Comparison of ENCODE assay signal across 16 cellular contexts in the genomic region with DNA sequence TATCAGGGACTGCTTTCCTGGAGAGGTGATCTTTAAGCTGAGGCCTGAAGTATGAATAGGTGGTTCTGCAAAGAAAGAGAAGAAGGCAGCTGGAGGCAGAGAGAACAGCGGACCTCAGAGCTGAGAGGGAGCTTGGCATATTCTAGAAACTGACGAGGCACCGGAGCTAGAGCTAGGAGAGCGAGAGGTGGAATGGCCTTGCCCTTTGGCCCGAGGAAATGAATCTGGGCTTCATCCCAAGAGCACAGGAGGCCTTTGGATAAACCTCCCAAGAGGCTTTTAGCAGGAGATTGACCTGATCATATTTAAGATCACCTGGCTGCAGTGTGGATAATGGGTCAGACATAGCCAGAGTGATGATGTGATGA. TPM values are rescaled to one million over a fixed set of nuclear protein-coding genes. Genes with fewer than 3 reads are reported as not detected.
"Had no signal": no experiment of that assay in that cellular context is flagged by ENCODE, and none has a peak within 500 bp of the region (broad histone marks: within the 10 kb centered on the region; RNA-seq: fewer than 3 reads in every experiment).

No MANE protein-coding gene starts in this region.

- H3K27ac ChIP-seq: ascending aorta, breast epithelium, coronary artery, esophagus muscularis mucosa, tibial nerve, uterus had no signal

- H3K9me3 Mint-ChIP-seq: activated naive CD4-positive, alpha-beta T cell treated with anti-CD3 and anti-CD28 coated beads, Interleukin-2, amount 50 U/mL, for 24 hours; activated T-cell treated with anti-CD3 and anti-CD28 coated beads, Interleukin-2, amount 50 U/mL, for 72 hours; stimulated activated naive CD8-positive, alpha-beta T cell treated with anti-CD3 and anti-CD28 coated beads, Interleukin-15, Interleukin-2, amounts not matched to agents 100 ng/mL and 50 ng/mL, for 24 hours had no signal

- H3K4me1 ChIP-seq: breast epithelium, uterus had no signal

- H3K36me3 ChIP-seq: ascending aorta, breast epithelium, esophagus muscularis mucosa, tibial nerve, uterus had no signal

- H3K27ac Mint-ChIP-seq: activated naive CD4-positive, alpha-beta T cell treated with anti-CD3 and anti-CD28 coated beads, Interleukin-2, amount 50 U/mL, for 24 hours; activated T-cell treated with anti-CD3 and anti-CD28 coated beads, Interleukin-2, amount 50 U/mL, for 72 hours; naive thymus-derived CD4-positive, alpha-beta T cell; stimulated activated naive CD8-positive, alpha-beta T cell treated with anti-CD3 and anti-CD28 coated beads, Interleukin-15, Interleukin-2, amounts not matched to agents 100 ng/mL and 50 ng/mL, for 24 hours had no signal

- ATAC-seq: activated T-cell treated with anti-CD3 and anti-CD28 coated beads, Interleukin-2, amount 50 U/mL, for 72 hours; naive thymus-derived CD4-positive, alpha-beta T cell had no signal

- H3K27me3 ChIP-seq: ascending aorta, uterus had no signal

- H3K36me3 Mint-ChIP-seq: activated naive CD4-positive, alpha-beta T cell treated with anti-CD3 and anti-CD28 coated beads, Interleukin-2, amount 50 U/mL, for 24 hours; naive thymus-derived CD4-positive, alpha-beta T cell had no signal

- DNase-seq: activated CD4-positive, alpha-beta T cell treated with anti-CD3 and anti-CD28 coated beads, Interleukin-2, amount 50 U/mL, for 4 hours; activated gamma-delta T cell; activated T-cell treated with anti-CD3 and anti-CD28 coated beads, Interleukin-2, amount 50 U/mL, for 72 hours; hippocampal formation; naive thymus-derived CD4-positive, alpha-beta T cell; stimulated activated CD4-positive, alpha-beta T cell treated with anti-CD3 and anti-CD28 coated beads, Interleukin-15, amount 100 ng/mL, for 24 hours; stimulated activated CD4-positive, alpha-beta T cell treated with anti-CD3 and anti-CD28 coated beads, Interleukin-2, amount 100 ng/mL, for 48 hours; T-helper 2 cell; uterus had no signal

- H3K4me3 Mint-ChIP-seq: activated naive CD4-positive, alpha-beta T cell treated with anti-CD3 and anti-CD28 coated beads, Interleukin-2, amount 50 U/mL, for 24 hours; activated T-cell treated with anti-CD3 and anti-CD28 coated beads, Interleukin-2, amount 50 U/mL, for 72 hours; naive thymus-derived CD4-positive, alpha-beta T cell; stimulated activated naive CD8-positive, alpha-beta T cell treated with anti-CD3 and anti-CD28 coated beads, Interleukin-15, Interleukin-2, amounts not matched to agents 100 ng/mL and 50 ng/mL, for 24 hours had no signal

- H3K9me3 ChIP-seq: ascending aorta, esophagus muscularis mucosa, uterus had no signal

- H3K4me1 Mint-ChIP-seq: activated naive CD4-positive, alpha-beta T cell treated with anti-CD3 and anti-CD28 coated beads, Interleukin-2, amount 50 U/mL, for 24 hours had no signal

- H3K4me3 ChIP-seq: ascending aorta, breast epithelium, coronary artery, esophagus muscularis mucosa, tibial nerve, uterus had no signal

RNA-seq across cellular contexts. Expression of a gene that starts 7.9 kb away (rescaled TPM):
- polyA plus RNA-seq: naive thymus-derived CD4-positive, alpha-beta T cell had no signal
